32 cellular contexts compared by ENCODE assay signal in genomic region chr1:40081874-40082273, GRCh38.
"Had no signal": no experiment of that assay in that cellular context is flagged by ENCODE, and none has a peak within 500 bp of the region (broad histone marks: within the 10 kb centered on the region; RNA-seq: fewer than 3 reads in every experiment).

No MANE protein-coding gene starts in this region.

- H3K79me2 ChIP-seq: hepatocyte had no signal

- H3K9me3 ChIP-seq: colonic mucosa, esophagus muscularis mucosa, gastroesophageal sphincter, heart left ventricle, prostate gland, right atrium auricular region, stomach, testis, tibial artery, upper lobe of left lung had no signal

- H2AFZ ChIP-seq: hepatocyte, neural progenitor cell had no signal

- DNase-seq: colonic mucosa; dermis blood vessel endothelial cell; effector memory CD4-positive, alpha-beta T cell; foreskin keratinocyte; heart left ventricle; kidney; mesendoderm; midbrain; naive thymus-derived CD4-positive, alpha-beta T cell; nucleus accumbens; stimulated activated CD4-positive, alpha-beta T cell treated with anti-CD3 and anti-CD28 coated beads, Interleukin-12 subunit alpha, Interleukin-12 subunit beta, amount 100 ng/mL, for 4 hours; stimulated activated CD4-positive, alpha-beta T cell treated with anti-CD3 and anti-CD28 coated beads, Interleukin-1b, Interleukin-23, amount 100 ng/mL, for 48 hours; stimulated activated CD4-positive, alpha-beta T cell treated with anti-CD3 and anti-CD28 coated beads, Interleukin-4, amount 100 ng/mL, for 1 hour; stimulated activated CD8-positive, alpha-beta memory T cell treated with anti-CD3 and anti-CD28 coated beads, Interleukin-4, amount 100 ng/mL, for 48 hours; stimulated activated naive CD4-positive, alpha-beta T cell treated with Interleukin-2 at 50 U/mL for 16 hours; stomach; testis; tibial artery; upper lobe of left lung had no signal

- H3K9me3 Mint-ChIP-seq: naive thymus-derived CD4-positive, alpha-beta T cell; nephron; neural progenitor cell had no signal

- H3K4me1 ChIP-seq: colonic mucosa, neural progenitor cell, prostate gland had no signal

- H3K9ac ChIP-seq: neural progenitor cell had no signal

- H3K4me3 Mint-ChIP-seq: naive thymus-derived CD4-positive, alpha-beta T cell; nephron; neural progenitor cell had no signal

- H3K4me1 Mint-ChIP-seq: neural progenitor cell had no signal

- H3K36me3 ChIP-seq: colonic mucosa, neural progenitor cell, prostate gland had no signal

- H3K27ac ChIP-seq: colonic mucosa, esophagus muscularis mucosa, foreskin keratinocyte, gastroesophageal sphincter, hepatocyte, neural progenitor cell, prostate gland, right atrium auricular region, stomach, testis, tibial artery had no signal

- H3K4me3 ChIP-seq: colonic mucosa, esophagus muscularis mucosa, gastroesophageal sphincter, heart left ventricle, hepatocyte, lung, neural progenitor cell, prostate gland, right atrium auricular region, smooth muscle cell, stomach, testis, tibial artery, upper lobe of left lung had no signal

- FAIRE-seq: endothelial cell of umbilical vein, kidney, urothelium cell line had no signal

- H3K4me2 ChIP-seq: hepatocyte, neural progenitor cell, smooth muscle cell had no signal

- H3K27ac Mint-ChIP-seq: nephron, neural progenitor cell had no signal

- H3K27me3 Mint-ChIP-seq: naive thymus-derived CD4-positive, alpha-beta T cell had no signal

- ATAC-seq: foreskin keratinocyte; gastroesophageal sphincter; heart left ventricle; left lobe of liver; naive thymus-derived CD4-positive, alpha-beta T cell; sciatic nerve had no signal

- H3K27me3 ChIP-seq: colonic mucosa, esophagus muscularis mucosa, foreskin keratinocyte, gastroesophageal sphincter, heart left ventricle, hepatocyte, neural progenitor cell, right atrium auricular region, stomach, testis, tibial artery, upper lobe of left lung had no signal
